Comparison of ENCODE assay signal across 1 cellular context in the genomic region with DNA sequence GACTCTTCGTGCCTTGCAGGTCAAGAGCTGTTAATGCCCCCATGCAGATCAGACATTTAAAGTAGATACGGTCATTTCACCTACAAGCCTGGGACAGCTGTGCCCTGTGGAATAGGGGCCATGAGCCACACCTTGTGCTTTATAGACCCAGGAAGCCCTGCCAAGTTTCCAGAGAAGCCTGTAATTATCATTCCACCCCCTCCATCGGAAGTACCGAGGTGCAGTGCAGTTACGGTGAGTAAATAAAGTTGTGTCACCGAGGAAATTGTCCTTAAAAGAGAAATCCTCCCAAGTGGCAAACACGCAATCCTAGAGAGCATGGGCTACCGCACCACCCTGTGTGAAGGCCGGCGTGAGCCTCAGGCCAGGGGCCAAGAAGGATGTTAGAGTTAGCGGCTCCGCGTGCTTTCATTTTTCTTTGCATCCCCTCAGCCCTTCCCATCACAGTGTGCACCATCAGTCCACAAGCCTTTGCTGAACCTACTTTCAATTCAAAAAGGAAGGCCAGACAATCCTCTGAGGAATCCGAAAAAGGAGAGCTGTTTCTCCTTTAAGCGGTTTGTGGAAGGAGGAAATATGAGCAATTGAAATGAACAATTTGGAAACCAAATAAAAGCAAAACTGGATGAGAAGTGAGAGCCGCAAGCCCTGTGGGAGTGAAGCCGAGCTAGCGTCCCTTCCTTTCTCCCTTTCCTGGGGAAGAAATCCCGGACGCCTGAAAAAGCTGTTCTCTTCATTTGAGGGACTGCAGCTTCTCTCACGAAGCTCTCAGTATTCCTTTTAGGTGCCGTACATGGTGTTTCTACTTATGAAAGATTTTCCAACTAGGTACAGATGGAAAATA.
A peak's percentile ranks its signal among the peaks of the same experiment; 100 is the strongest.
TF ChIP-seq lines count a peak whose summit lies in the region.

No MANE protein-coding gene starts in this region.

TF ChIP-seq in HEK293, 187 proteins besides CTCF, POLR2A, EP300 and RAD21 (continued from another document and continues in another):
- TF ChIP-seq, protein P1, sequence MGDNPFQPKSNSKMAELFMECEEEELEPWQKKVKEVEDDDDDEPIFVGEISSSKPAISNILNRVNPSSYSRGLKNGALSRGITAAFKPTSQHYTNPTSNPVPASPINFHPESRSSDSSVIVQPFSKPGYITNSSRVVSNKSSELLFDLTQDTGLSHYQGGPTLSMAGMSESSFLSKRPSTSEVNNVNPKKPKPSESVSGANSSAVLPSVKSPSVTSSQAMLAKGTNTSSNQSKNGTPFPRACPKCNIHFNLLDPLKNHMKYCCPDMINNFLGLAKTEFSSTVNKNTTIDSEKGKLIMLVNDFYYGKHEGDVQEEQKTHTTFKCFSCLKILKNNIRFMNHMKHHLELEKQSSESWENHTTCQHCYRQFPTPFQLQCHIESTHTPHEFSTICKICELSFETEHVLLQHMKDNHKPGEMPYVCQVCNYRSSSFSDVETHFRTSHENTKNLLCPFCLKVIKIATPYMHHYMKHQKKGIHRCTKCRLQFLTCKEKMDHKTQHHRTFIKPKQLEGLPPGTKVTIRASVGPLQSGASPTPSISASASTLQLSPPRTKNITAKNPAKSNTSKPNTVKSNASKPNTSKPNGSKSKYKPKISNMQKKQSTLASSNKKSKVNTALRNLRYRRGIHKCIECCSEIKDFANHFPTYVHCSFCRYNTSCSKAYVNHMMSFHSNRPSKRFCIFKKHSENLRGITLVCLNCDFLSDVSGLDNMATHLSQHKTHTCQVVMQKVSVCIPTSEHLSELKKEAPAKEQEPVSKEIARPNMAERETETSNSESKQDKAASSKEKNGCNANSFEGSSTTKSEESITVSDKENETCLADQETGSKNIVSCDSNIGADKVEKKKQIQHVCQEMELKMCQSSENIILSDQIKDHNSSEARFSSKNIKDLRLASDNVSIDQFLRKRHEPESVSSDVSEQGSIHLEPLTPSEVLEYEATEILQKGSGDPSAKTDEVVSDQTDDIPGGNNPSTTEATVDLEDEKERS (tag by site-specific recombination; IDR thresholded peaks at IDR 0.05), result no peak
- TF ChIP-seq, protein P2, sequence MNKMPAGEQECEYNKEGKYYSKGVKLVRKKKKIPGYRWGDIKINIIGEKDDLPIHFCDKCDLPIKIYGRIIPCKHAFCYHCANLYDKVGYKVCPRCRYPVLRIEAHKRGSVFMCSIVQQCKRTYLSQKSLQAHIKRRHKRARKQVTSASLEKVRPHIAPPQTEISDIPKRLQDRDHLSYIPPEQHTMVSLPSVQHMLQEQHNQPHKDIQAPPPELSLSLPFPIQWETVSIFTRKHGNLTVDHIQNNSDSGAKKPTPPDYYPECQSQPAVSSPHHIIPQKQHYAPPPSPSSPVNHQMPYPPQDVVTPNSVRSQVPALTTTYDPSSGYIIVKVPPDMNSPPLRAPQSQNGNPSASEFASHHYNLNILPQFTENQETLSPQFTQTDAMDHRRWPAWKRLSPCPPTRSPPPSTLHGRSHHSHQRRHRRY (tag by site-specific recombination; IDR thresholded peaks at IDR 0.05), result no peak
- TF ChIP-seq ZXDB (tag by site-specific recombination; IDR thresholded peaks at IDR 0.05) (peak; percentile 55; the same call in 1 of the 2 replicates), GLIS1 (tag by site-specific recombination; IDR thresholded peaks at IDR 0.05) (peak; percentile 65), GLIS2 (tag by site-specific recombination; IDR thresholded peaks at IDR 0.05) (peak; percentile 24; the same call in 1 of the 2 replicates), ZNF366 (tag by site-specific recombination; conservative IDR thresholded peaks at IDR 0.05) (peak; percentile 87), ZNF76 (tag by site-specific recombination; IDR thresholded peaks at IDR 0.05; ENCODE audit: borderline replicate concordance, low read depth) (peak; percentile 70), HOXA7 (CRISPR knock-in tag; IDR thresholded peaks at IDR 0.05; ENCODE audit: borderline replicate concordance) (no peak), KLF7 (tag by site-specific recombination; IDR thresholded peaks at IDR 0.05; ENCODE audit: borderline replicate concordance) (peak; percentile 92), ZNF560 (tag by site-specific recombination; IDR thresholded peaks at IDR 0.05; ENCODE audit: borderline replicate concordance) (no peak), ZBTB20 (tag by site-specific recombination; IDR thresholded peaks at IDR 0.05) (peak; percentile 36; the same call in 1 of the 2 replicates), ZNF16 (tag by site-specific recombination; IDR thresholded peaks at IDR 0.05; ENCODE audit: low read depth) (no peak), ZNF510 (tag by site-specific recombination; IDR thresholded peaks at IDR 0.05; ENCODE audit: insufficient replicate concordance) (no peak), ZNF521 (tag by site-specific recombination; IDR thresholded peaks at IDR 0.05) (no peak), ZNF175 (tag by site-specific recombination; IDR thresholded peaks at IDR 0.05) (no peak), ZBTB48 (tag by site-specific recombination; IDR thresholded peaks at IDR 0.05) (peak; percentile 49), ZNF311 (tag by site-specific recombination; IDR thresholded peaks at IDR 0.05; ENCODE audit: borderline replicate concordance) (no peak), ZNF677 (tag by site-specific recombination; IDR thresholded peaks at IDR 0.05) (no peak), ZNF777 (tag by site-specific recombination; IDR thresholded peaks at IDR 0.05; ENCODE audit: borderline replicate concordance) (no peak), ZNF274 (IDR thresholded peaks at IDR 0.05; ENCODE audit: low read length) (no peak), ZNF274 (tag by site-specific recombination; IDR thresholded peaks at IDR 0.05; ENCODE audit: borderline replicate concordance) (no peak), ZNF529 (tag by site-specific recombination; IDR thresholded peaks at IDR 0.05; ENCODE audit: insufficient replicate concordance) (no peak), GLI2 (tag by site-specific recombination; IDR thresholded peaks at IDR 0.05; ENCODE audit: borderline replicate concordance, low read depth) (peak; percentile 21; the same call in 1 of the 2 replicates), ZNF248 (tag by site-specific recombination; IDR thresholded peaks at IDR 0.05) (no peak), SP3 (tag by site-specific recombination; IDR thresholded peaks at IDR 0.05) (peak; percentile 27; the same call in 1 of the 2 replicates), ZNF391 (tag by site-specific recombination; IDR thresholded peaks at IDR 0.05; ENCODE audit: borderline replicate concordance, low read depth) (no peak), ZNF843 (tag by site-specific recombination; IDR thresholded peaks at IDR 0.05) (peak; percentile 77), TRIM28 (IDR thresholded peaks at IDR 0.05; ENCODE audit: borderline replicate concordance, low read length) (peak; percentile 89), SETDB1 (IDR thresholded peaks at IDR 0.05; ENCODE audit: insufficient read length, low read length) (peak; percentile 33), ZBTB7A (tag by site-specific recombination; IDR thresholded peaks at IDR 0.05; ENCODE audit: low read depth) (no peak), KLF1 (tag by site-specific recombination; IDR thresholded peaks at IDR 0.05) (peak; percentile 53), ZNF302 (tag by site-specific recombination; IDR thresholded peaks at IDR 0.05; ENCODE audit: low read depth) (no peak), SP2 (tag by site-specific recombination; IDR thresholded peaks at IDR 0.05) (no peak), ZNF791 (tag by site-specific recombination; IDR thresholded peaks at IDR 0.05) (no peak), ZNF132 (tag by site-specific recombination; IDR thresholded peaks at IDR 0.05; ENCODE audit: borderline replicate concordance) (no peak), ZNF37A (tag by site-specific recombination; IDR thresholded peaks at IDR 0.05) (no peak), ZNF19 (tag by site-specific recombination; IDR thresholded peaks at IDR 0.05; ENCODE audit: low read depth) (no peak), ZNF341 (tag by site-specific recombination; IDR thresholded peaks at IDR 0.05; ENCODE audit: low read depth) (peak; percentile 49), ZNF350 (tag by site-specific recombination; IDR thresholded peaks at IDR 0.05) (no peak), PRDM1 (tag by site-specific recombination; IDR thresholded peaks at IDR 0.05) (peak; percentile 86)
- TF ChIP-seq, protein P3, sequence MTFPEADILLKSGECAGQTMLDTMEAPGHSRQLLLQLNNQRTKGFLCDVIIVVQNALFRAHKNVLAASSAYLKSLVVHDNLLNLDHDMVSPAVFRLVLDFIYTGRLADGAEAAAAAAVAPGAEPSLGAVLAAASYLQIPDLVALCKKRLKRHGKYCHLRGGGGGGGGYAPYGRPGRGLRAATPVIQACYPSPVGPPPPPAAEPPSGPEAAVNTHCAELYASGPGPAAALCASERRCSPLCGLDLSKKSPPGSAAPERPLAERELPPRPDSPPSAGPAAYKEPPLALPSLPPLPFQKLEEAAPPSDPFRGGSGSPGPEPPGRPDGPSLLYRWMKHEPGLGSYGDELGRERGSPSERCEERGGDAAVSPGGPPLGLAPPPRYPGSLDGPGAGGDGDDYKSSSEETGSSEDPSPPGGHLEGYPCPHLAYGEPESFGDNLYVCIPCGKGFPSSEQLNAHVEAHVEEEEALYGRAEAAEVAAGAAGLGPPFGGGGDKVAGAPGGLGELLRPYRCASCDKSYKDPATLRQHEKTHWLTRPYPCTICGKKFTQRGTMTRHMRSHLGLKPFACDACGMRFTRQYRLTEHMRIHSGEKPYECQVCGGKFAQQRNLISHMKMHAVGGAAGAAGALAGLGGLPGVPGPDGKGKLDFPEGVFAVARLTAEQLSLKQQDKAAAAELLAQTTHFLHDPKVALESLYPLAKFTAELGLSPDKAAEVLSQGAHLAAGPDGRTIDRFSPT (tag by site-specific recombination; IDR thresholded peaks at IDR 0.05), result peak; percentile 52; the same call in 1 of the 2 replicates
- TF ChIP-seq, protein P4, sequence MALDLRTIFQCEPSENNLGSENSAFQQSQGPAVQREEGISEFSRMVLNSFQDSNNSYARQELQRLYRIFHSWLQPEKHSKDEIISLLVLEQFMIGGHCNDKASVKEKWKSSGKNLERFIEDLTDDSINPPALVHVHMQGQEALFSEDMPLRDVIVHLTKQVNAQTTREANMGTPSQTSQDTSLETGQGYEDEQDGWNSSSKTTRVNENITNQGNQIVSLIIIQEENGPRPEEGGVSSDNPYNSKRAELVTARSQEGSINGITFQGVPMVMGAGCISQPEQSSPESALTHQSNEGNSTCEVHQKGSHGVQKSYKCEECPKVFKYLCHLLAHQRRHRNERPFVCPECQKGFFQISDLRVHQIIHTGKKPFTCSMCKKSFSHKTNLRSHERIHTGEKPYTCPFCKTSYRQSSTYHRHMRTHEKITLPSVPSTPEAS (tag by site-specific recombination; IDR thresholded peaks at IDR 0.05), result peak; percentile 34; the same call in 1 of the 2 replicates
- TF ChIP-seq, protein P5, sequence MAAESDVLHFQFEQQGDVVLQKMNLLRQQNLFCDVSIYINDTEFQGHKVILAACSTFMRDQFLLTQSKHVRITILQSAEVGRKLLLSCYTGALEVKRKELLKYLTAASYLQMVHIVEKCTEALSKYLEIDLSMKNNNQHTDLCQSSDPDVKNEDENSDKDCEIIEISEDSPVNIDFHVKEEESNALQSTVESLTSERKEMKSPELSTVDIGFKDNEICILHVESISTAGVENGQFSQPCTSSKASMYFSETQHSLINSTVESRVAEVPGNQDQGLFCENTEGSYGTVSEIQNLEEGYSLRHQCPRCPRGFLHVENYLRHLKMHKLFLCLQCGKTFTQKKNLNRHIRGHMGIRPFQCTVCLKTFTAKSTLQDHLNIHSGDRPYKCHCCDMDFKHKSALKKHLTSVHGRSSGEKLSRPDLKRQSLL (tag by site-specific recombination; IDR thresholded peaks at IDR 0.05), result 0 out of 2 replicates have a peak, but pooled peaks have one; percentile 15
- TF ChIP-seq, protein P6, sequence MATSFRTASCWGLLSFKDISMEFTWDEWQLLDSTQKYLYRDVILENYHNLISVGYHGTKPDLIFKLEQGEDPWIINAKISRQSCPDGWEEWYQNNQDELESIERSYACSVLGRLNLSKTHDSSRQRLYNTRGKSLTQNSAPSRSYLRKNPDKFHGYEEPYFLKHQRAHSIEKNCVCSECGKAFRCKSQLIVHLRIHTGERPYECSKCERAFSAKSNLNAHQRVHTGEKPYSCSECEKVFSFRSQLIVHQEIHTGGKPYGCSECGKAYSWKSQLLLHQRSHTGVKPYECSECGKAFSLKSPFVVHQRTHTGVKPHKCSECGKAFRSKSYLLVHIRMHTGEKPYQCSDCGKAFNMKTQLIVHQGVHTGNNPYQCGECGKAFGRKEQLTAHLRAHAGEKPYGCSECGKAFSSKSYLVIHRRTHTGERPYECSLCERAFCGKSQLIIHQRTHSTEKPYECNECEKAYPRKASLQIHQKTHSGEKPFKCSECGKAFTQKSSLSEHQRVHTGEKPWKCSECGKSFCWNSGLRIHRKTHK (tag by site-specific recombination; IDR thresholded peaks at IDR 0.05), result no peak
- TF ChIP-seq, protein P7, sequence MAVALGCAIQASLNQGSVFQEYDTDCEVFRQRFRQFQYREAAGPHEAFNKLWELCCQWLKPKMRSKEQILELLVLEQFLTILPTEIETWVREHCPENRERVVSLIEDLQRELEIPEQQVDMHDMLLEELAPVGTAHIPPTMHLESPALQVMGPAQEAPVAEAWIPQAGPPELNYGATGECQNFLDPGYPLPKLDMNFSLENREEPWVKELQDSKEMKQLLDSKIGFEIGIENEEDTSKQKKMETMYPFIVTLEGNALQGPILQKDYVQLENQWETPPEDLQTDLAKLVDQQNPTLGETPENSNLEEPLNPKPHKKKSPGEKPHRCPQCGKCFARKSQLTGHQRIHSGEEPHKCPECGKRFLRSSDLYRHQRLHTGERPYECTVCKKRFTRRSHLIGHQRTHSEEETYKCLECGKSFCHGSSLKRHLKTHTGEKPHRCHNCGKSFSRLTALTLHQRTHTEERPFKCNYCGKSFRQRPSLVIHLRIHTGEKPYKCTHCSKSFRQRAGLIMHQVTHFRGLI (tag by site-specific recombination; IDR thresholded peaks at IDR 0.05), result no peak
- TF ChIP-seq, protein P8, sequence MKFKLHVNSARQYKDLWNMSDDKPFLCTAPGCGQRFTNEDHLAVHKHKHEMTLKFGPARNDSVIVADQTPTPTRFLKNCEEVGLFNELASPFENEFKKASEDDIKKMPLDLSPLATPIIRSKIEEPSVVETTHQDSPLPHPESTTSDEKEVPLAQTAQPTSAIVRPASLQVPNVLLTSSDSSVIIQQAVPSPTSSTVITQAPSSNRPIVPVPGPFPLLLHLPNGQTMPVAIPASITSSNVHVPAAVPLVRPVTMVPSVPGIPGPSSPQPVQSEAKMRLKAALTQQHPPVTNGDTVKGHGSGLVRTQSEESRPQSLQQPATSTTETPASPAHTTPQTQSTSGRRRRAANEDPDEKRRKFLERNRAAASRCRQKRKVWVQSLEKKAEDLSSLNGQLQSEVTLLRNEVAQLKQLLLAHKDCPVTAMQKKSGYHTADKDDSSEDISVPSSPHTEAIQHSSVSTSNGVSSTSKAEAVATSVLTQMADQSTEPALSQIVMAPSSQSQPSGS (tag by site-specific recombination; IDR thresholded peaks at IDR 0.05; ENCODE audit: low read depth), result peak; percentile 60; the same call in 1 of the 2 replicates
